In genomic region chr11:73612601-73613137, GRCh38 we compare ENCODE assay signal across 1 cellular context.
TF ChIP-seq lines count a peak whose summit lies in the region.

No MANE protein-coding gene starts in this region.

TF ChIP-seq in K562, 482 proteins besides CTCF, POLR2A, EP300 and RAD21:
- TF ChIP-seq KDM1A (IDR thresholded peaks at IDR 0.05) (0 out of 4 replicates have a peak, but pooled peaks of 1 of the 2 experiments have one; percentile 37), NRF1 (conservative IDR thresholded peaks at IDR 0.05 in 1 of 2, IDR thresholded peaks at IDR 0.05 in 1 of 2) (peak; percentile 19 to 26; a peak in 2 of 4 replicates), ASH1L (IDR thresholded peaks at IDR 0.05; ENCODE audit: borderline replicate concordance, low read depth, partially characterized antibody) (no peak)
